In the genomic region with DNA sequence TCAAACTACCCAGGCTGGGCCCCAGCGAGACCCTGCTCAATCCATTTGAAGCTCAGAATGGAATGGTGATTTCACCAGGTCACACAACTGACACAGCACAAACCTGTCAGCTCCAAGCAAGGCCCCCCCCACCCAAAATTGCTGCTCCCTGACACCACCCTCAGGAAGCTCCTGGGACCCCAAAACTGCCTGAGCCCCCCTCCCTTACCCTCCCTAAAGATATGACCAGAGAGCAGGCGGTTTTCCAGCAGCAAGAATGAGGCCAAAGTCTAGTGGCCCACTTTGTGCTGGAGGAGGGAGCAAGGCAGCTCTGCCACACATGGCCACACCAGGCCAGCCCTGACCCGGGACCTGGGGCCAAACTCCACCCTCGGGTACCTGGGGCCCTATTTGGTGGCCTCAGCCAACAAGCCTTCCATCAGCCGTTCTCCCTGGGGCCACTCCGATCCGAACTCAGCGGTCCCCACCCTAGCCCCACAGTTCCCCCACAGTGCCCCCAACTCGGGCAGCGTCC, we compare ENCODE assay signal across 6 cellular contexts. TPM values are rescaled to one million over a fixed set of nuclear protein-coding genes. Genes with fewer than 3 reads are reported as not detected.
DNase-seq lines count a peak whose midpoint lies in the region; ATAC-seq, FAIRE-seq and TF ChIP-seq lines count a peak whose summit lies in the region.

No MANE protein-coding gene starts in this region.

- peak overlapping the region; percentile 74 to 88 (median 82) for H3K4me3 ChIP-seq in pancreas

- in situ Hi-C loops in KBM-7 (cut with MboI; ENCODE audit: low pct_unique_long_range_greater_than_20kb, low sequenced_read_pairs) = no loop called here

- peaks cover 27 to 33% (median 28%) of the 10 kb centered on the region in 3 donors for H3K4me1 ChIP-seq in pancreas

- H3K36me3 ChIP-seq in pancreas = peaks cover 0 to 2% (median 0%) of the 10 kb centered on the region in 3 donors

- H3K9me3 ChIP-seq in pancreas = no peaks in the 10 kb centered on the region

- peaks cover 5% of the 10 kb centered on the region for H3K27me3 Mint-ChIP-seq in HFFc6 (ENCODE audit: insufficient read depth)
- peaks cover 8% of the 10 kb centered on the region for H3K27me3 Mint-ChIP-seq in dendritic cell treated with granulocyte-macrophage colony-stimulating factor and Interleukin-4, amounts not matched to agents 40 ng/mL and 50 ng/mL, for 4 days

- peak overlapping the region; percentile 84 for H3K27ac Mint-ChIP-seq in HFFc6
- peak overlapping the region; percentile 9 for H3K27ac Mint-ChIP-seq in dendritic cell treated with granulocyte-macrophage colony-stimulating factor and Interleukin-4, amounts not matched to agents 40 ng/mL and 50 ng/mL, for 4 days

- peak overlapping the region; percentile 95 for H3K4me3 Mint-ChIP-seq in HFFc6
- peak overlapping the region; percentile 89 for H3K4me3 Mint-ChIP-seq in dendritic cell treated with granulocyte-macrophage colony-stimulating factor and Interleukin-4, amounts not matched to agents 40 ng/mL and 50 ng/mL, for 4 days

- WGBS in pancreas, 2 donors = 14 to 17% methylated on average over 10 of the region's 10 CpGs

- peaks cover 10% of the 10 kb centered on the region; the same call in 1 of the 2 replicates for H3K36me3 Mint-ChIP-seq in HFFc6 (ENCODE audit: low read depth)
- peaks cover 26% of the 10 kb centered on the region for H3K36me3 Mint-ChIP-seq in dendritic cell treated with granulocyte-macrophage colony-stimulating factor and Interleukin-4, amounts not matched to agents 40 ng/mL and 50 ng/mL, for 4 days (ENCODE audit: low read depth)

- no peak for FAIRE-seq in pancreas (lab: Jason Lieb, UNC)

- DNase-seq in HFFc6 (no peak), pancreas (peak in 4 of 6 donors; percentile 45 to 81 (median 55)), KBM-7 (no peak), pons (ENCODE audit: low spot score) (no peak)
- DNase-seq in central memory CD4-positive, alpha-beta T cell = no peak

- H3K27me3 ChIP-seq in pancreas = no peaks in the 10 kb centered on the region

- intact Hi-C loops in dendritic cell treated with granulocyte-macrophage colony-stimulating factor and Interleukin-4, amounts not matched to agents 40 ng/mL and 50 ng/mL, for 4 days (cut with micrococcal nuclease) = no loop called here
- intact Hi-C loops in pancreas (cut with DNase I) = no loop called here

- no peak for TF ChIP-seq CTCF in HFFc6 (IDR thresholded peaks at IDR 0.05)
- TF ChIP-seq CTCF in pancreas (IDR thresholded peaks at IDR 0.05) = no peak

- peak overlapping the region; percentile 53 to 83 (median 76) for H3K27ac ChIP-seq in pancreas

- peak in 1 of 4 donors; percentile 4 for ATAC-seq in pancreas

- peaks cover 40% of the 10 kb centered on the region for H3K4me1 Mint-ChIP-seq in HFFc6 (ENCODE audit: low read depth)
- H3K4me1 Mint-ChIP-seq in dendritic cell treated with granulocyte-macrophage colony-stimulating factor and Interleukin-4, amounts not matched to agents 40 ng/mL and 50 ng/mL, for 4 days (ENCODE audit: low read depth) = peaks cover 39% of the 10 kb centered on the region

- no peaks in the 10 kb centered on the region for H3K9me3 Mint-ChIP-seq in HFFc6
- no peaks in the 10 kb centered on the region for H3K9me3 Mint-ChIP-seq in dendritic cell treated with granulocyte-macrophage colony-stimulating factor and Interleukin-4, amounts not matched to agents 40 ng/mL and 50 ng/mL, for 4 days

RNA-seq across cellular contexts. Expression of gene NR2F6, which starts 2.3 kb away (rescaled TPM):
- 10 to 100 TPM; 46.1 to 61.9 (median 49.3) TPM for total RNA-seq in HFFc6 (2021; fragmentation: NEBNext Ultra II Directional; extraction: Animal tissue kit (Norgen Biotek cat#: 25700))
- total RNA-seq in pancreas = 10 to 100 TPM; 32.5 to 51.2 (median 39.7) TPM
- polyA plus RNA-seq in pancreas = 10 to 100 TPM; 21.3 to 23.5 TPM

RNA-seq across cellular contexts. Expression of gene OCEL1, which starts 17.4 kb away (rescaled TPM):
- 10 to 100 TPM; 13.0 to 20.3 (median 17.4) TPM for total RNA-seq in HFFc6 (2021; fragmentation: NEBNext Ultra II Directional; extraction: Animal tissue kit (Norgen Biotek cat#: 25700))
- total RNA-seq in pancreas = 10 to 100 TPM; 13.4 to 19.6 (median 16.9) TPM
- polyA plus RNA-seq in pancreas = 10 to 100 TPM; 20.9 to 28.4 TPM

RNA-seq across cellular contexts. Expression of gene USHBP1, which starts 21.1 kb away (rescaled TPM):
- total RNA-seq in HFFc6 (2021; fragmentation: NEBNext Ultra II Directional; extraction: Animal tissue kit (Norgen Biotek cat#: 25700)) = not detected
- 1 to 10 TPM; 1.2 to 2.9 (median 1.8) TPM for total RNA-seq in pancreas
- polyA plus RNA-seq in pancreas = 10 to 100 TPM in 1 of 2 donors, 1 to 10 TPM in 1; 9.3 to 11.1 TPM

RNA-seq across cellular contexts. Expression of gene BABAM1, which starts 23.8 kb away (rescaled TPM):
- total RNA-seq in HFFc6 (2021; fragmentation: NEBNext Ultra II Directional; extraction: Animal tissue kit (Norgen Biotek cat#: 25700)) = 100 to 1,000 TPM; 105 to 128 (median 120) TPM
- total RNA-seq in pancreas = 10 to 100 TPM; 25.5 to 46.8 (median 31.8) TPM
- 10 to 100 TPM; 64.1 to 71.1 TPM for polyA plus RNA-seq in pancreas

RNA-seq across cellular contexts. Expression of gene USE1, which starts 28.2 kb away (rescaled TPM):
- 10 to 100 TPM; 23.5 to 29.3 (median 25.7) TPM for total RNA-seq in HFFc6 (2021; fragmentation: NEBNext Ultra II Directional; extraction: Animal tissue kit (Norgen Biotek cat#: 25700))
- total RNA-seq in pancreas = 10 to 100 TPM; 12.8 to 22.4 (median 16.4) TPM
- polyA plus RNA-seq in pancreas = 10 to 100 TPM; 43.3 to 46.6 TPM

Comparison
In these comparisons a context has a peak if more than half of its experiments do, and no peak if none do; other contexts are left out.
1. DNase-seq: peak in pancreas (4 of 6); none in HFFc6 (single experiment), KBM-7 (single experiment), pons (single experiment) and central memory CD4-positive, alpha-beta T cell (single experiment).